9 cellular contexts compared by ENCODE assay signal in the genomic region with DNA sequence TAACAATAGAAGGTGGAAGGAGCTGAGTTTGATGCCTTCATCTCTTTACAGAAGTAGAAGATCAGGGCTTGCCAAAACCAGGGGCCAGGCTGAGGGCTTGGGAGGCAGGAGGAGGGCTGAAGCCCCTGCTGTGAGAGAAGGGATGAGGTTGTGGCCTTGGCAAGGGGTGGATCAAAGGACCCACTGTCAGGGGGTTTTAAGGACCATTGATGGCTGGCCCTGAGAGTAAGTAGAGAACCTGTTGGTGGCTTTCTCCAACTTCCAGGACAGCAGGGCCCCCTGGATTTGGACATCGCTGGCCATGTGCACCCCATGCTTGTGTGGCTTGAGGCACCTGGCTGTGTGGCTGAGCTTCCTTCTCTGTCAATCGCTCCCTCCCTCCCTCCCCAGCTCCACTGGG.
"Had no signal": no experiment of that assay in that cellular context is flagged by ENCODE, and none has a peak within 500 bp of the region (broad histone marks: within the 10 kb centered on the region; RNA-seq: fewer than 3 reads in every experiment).

No MANE protein-coding gene starts in this region.

- H3K36me3 Mint-ChIP-seq: IgD-negative memory B cell had no signal

- ATAC-seq: HCT116, HepG2 had no signal

- H3K9me3 ChIP-seq: HAP-1 had no signal

- H3K27ac Mint-ChIP-seq: HFFc6, IgD-negative memory B cell had no signal

- H3K9ac ChIP-seq: GM23248 had no signal

- H3K4me3 ChIP-seq: GM23248, HAP-1 had no signal

- H3K36me3 ChIP-seq: HAP-1 had no signal

- DNase-seq: GM23248, GOT3, H7, HFFc6 had no signal

- H3K4me3 Mint-ChIP-seq: HFFc6, IgD-negative memory B cell had no signal

- H3K4me1 ChIP-seq: HAP-1 had no signal

- H3K27ac ChIP-seq: GM23248, HL-60 had no signal
